ENCODE assay signal across 9 cellular contexts in the genomic region with DNA sequence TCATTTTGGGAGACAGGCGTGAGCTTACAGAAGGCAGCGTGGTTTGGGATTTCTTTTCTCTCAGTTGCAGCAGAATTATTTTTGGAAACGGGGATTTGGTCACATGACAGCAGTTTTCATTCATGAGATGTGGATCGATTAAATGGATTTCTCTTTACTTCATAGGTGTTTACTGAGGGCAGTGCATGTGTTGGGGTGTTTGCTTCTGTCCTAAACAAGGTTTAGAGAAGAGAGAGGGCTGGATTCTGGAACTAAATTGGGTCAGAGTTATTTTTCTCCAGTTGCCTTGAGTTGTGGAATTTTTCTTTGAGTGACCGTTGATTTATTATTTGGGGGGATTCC. TPM values are rescaled to one million over a fixed set of nuclear protein-coding genes. Genes with fewer than 3 reads are reported as not detected.
DNase-seq lines count a peak whose midpoint lies in the region; ATAC-seq and TF ChIP-seq lines count a peak whose summit lies in the region.
"Had no signal": no experiment of that assay in that cellular context is flagged by ENCODE, and none has a peak within 500 bp of the region (broad histone marks: within the 10 kb centered on the region; RNA-seq: fewer than 3 reads in every experiment).

No MANE protein-coding gene starts in this region.

- H3K4me3 ChIP-seq in heart left ventricle (peak overlapping the region in 11 of 12 donors; percentile 3 to 50 (median 33)), breast epithelium (peak overlapping the region in 2 of 3 donors; percentile 15 to 41), mucosa of stomach (ENCODE audit: low read length) (no peak overlapping the region), upper lobe of right lung (peak overlapping the region; percentile 25)

- H3K27me3 ChIP-seq in heart left ventricle (no peaks in the 10 kb centered on the region), breast epithelium (no peaks in the 10 kb centered on the region), mucosa of stomach (ENCODE audit: control insufficient read depth, insufficient read depth, low read length) (no peaks in the 10 kb centered on the region), upper lobe of right lung (no peaks in the 10 kb centered on the region)

- H3K4me1 ChIP-seq in heart left ventricle, result peaks cover 29 to 88% (median 80%) of the 10 kb centered on the region in 12 donors
- peaks cover 14 to 18% of the 10 kb centered on the region in 2 donors for H3K4me1 ChIP-seq in breast epithelium
- H3K4me1 ChIP-seq in mucosa of stomach (ENCODE audit: control insufficient read depth, insufficient read depth, low read length), result peaks cover 47% of the 10 kb centered on the region
- H3K4me1 ChIP-seq in upper lobe of right lung, result peaks cover 43% of the 10 kb centered on the region

- ATAC-seq in heart left ventricle (no peak), upper lobe of right lung (no peak), HG03196 (IDR thresholded peaks at IDR 0.05; ENCODE audit: unreplicated experiment) (no peak)

- no peaks in the 10 kb centered on the region for H3K36me3 ChIP-seq in heart left ventricle
- H3K36me3 ChIP-seq in breast epithelium, result no peaks in the 10 kb centered on the region
- no peaks in the 10 kb centered on the region for H3K36me3 ChIP-seq in mucosa of stomach (ENCODE audit: control insufficient read depth, insufficient read depth, low read length)
- H3K36me3 ChIP-seq in upper lobe of right lung, result no peaks in the 10 kb centered on the region

- H3K9ac ChIP-seq in mucosa of stomach (ENCODE audit: low read length), result peak overlapping the region; percentile 38

- intact Hi-C loops in heart left ventricle (cut with DNase I) (no loop called here), cardiac septum (cut with DNase I) (loop anchor here (1.0 kb wide), 1 partner anchor 110 kb away; a partner anchor contains a TSS), breast epithelium (cut with DNase I; ENCODE audit: low total_unique reads) (no loop called here), upper lobe of right lung (cut with DNase I) (loop anchor here (10.0 kb wide), 1 partner anchor 58 kb away; no protein-coding TSS in a partner anchor)

- TF ChIP-seq CTCF in heart left ventricle (IDR thresholded peaks at IDR 0.05) (no peak), breast epithelium (IDR thresholded peaks at IDR 0.05) (no peak), upper lobe of right lung (IDR thresholded peaks at IDR 0.05) (no peak)

- DNase-seq in heart left ventricle, result no peak
- DNase-seq in cardiac septum (ENCODE audit: low spot score), result no peak
- no peak for DNase-seq in breast epithelium (ENCODE audit: low spot score in 2 of 2)
- DNase-seq in upper lobe of right lung, result no peak
- DNase-seq in germinal center (ENCODE audit: low spot score), result no peak
- no peak for DNase-seq in UCSD-AML1 (lab: John Stamatoyannopoulos, UW; ENCODE audit: unreplicated experiment)
- DNase-seq: erythroblast had no signal

- peak overlapping the region; percentile 70 to 96 (median 89) for H3K27ac ChIP-seq in heart left ventricle
- peak overlapping the region; percentile 64 to 83 for H3K27ac ChIP-seq in breast epithelium
- H3K27ac ChIP-seq in upper lobe of right lung, result peak overlapping the region; percentile 83

- TF ChIP-seq POLR2A in heart left ventricle (IDR thresholded peaks at IDR 0.05), result no peak
- TF ChIP-seq POLR2A in breast epithelium (IDR thresholded peaks at IDR 0.05), result no peak

- WGBS in heart left ventricle, 4 donors, result 1 to 5% (median 3%) methylated on average over 5 of the region's 5 CpGs

- H3K9me3 ChIP-seq in heart left ventricle, result peaks cover 0 to 16% (median 0%) of the 10 kb centered on the region in 12 donors
- no peaks in the 10 kb centered on the region for H3K9me3 ChIP-seq in breast epithelium
- no peaks in the 10 kb centered on the region for H3K9me3 ChIP-seq in mucosa of stomach (ENCODE audit: control insufficient read depth, low read length)
- no peaks in the 10 kb centered on the region for H3K9me3 ChIP-seq in upper lobe of right lung

RNA-seq across cellular contexts. Expression of a gene that starts 18.6 kb away (rescaled TPM):
- 100 to 1,000 TPM; 149 to 364 (median 272) TPM for total RNA-seq in heart left ventricle
- polyA plus RNA-seq in heart left ventricle, result 10 to 100 TPM; 53.3 to 76.3 TPM
- total RNA-seq in cardiac septum, result 246 TPM
- total RNA-seq in breast epithelium, result 10 to 100 TPM; 29.0 to 53.7 (median 40.6) TPM
- 49.6 TPM for total RNA-seq in upper lobe of right lung

Comparison
In these comparisons a context has a peak if more than half of its experiments do, and no peak if none do; other contexts are left out.
1. intact Hi-C loops: an anchor here in cardiac septum (1.0 kb wide) and upper lobe of right lung (10.0 kb wide); none called in heart left ventricle and breast epithelium.